Comparison of ENCODE assay signal across 1 cellular context in genomic region chr1:10910490-10911273, GRCh38.
TF ChIP-seq lines count a peak whose summit lies in the region.

No MANE protein-coding gene starts in this region.

TF ChIP-seq in H1, 55 proteins besides CTCF, POLR2A, EP300 and RAD21:
- TF ChIP-seq E2F6 (IDR thresholded peaks at IDR 0.05): no peak
- no peak for TF ChIP-seq GTF2F1 (IDR thresholded peaks at IDR 0.05; ENCODE audit: borderline replicate concordance, low read depth, low read length)
- TF ChIP-seq MAFK (IDR thresholded peaks at IDR 0.05; ENCODE audit: low read depth, low read length): no peak
- no peak for TF ChIP-seq MAX (IDR thresholded peaks at IDR 0.05)
- no peak for TF ChIP-seq ATF2 (IDR thresholded peaks at IDR 0.05; ENCODE audit: low read length)
- no peak for TF ChIP-seq ZNF274 (IDR thresholded peaks at IDR 0.05; ENCODE audit: borderline replicate concordance, extremely low read depth, low read length)
- no peak for TF ChIP-seq ASH2L (IDR thresholded peaks at IDR 0.05; ENCODE audit: low read length)
- no peak for TF ChIP-seq CBX8 (IDR thresholded peaks at IDR 0.05; ENCODE audit: borderline replicate concordance, low read depth, low read length)
- TF ChIP-seq TEAD4 (IDR thresholded peaks at IDR 0.05; ENCODE audit: low read depth, low read length): no peak
- no peak for TF ChIP-seq SIX5 (IDR thresholded peaks at IDR 0.05; ENCODE audit: low read depth, low read length)
